In the genomic region with DNA sequence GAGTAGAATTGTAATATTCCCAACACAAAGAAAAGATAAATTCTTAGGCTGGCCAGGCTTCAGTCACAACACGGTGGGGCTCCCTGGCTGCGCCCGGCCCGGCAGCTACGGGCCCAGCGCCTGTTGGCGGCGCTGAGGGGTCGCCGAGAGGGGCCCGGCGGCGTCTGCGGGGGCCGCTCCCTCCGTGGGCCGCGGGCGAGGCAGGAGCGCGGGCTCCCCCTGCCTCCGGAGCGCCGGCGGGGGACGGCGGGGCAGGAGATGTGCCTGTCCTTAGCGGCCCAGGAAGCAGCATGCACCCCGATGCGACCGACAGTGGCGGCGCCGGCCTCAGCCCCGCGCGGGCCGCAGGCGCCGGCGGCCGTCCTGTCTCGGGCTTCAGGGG, we compare ENCODE assay signal across 2 cellular contexts.
TF ChIP-seq lines count a peak whose summit lies in the region.

No MANE protein-coding gene starts in this region.

TF ChIP-seq in H1, 55 proteins besides CTCF, POLR2A, EP300 and RAD21 (continued from another document):
- TF ChIP-seq, protein P1, sequence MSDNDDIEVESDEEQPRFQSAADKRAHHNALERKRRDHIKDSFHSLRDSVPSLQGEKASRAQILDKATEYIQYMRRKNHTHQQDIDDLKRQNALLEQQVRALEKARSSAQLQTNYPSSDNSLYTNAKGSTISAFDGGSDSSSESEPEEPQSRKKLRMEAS (IDR thresholded peaks at IDR 0.05): 0 out of 2 replicates have a peak, but pooled peaks have one; percentile 4
- peak; percentile 31; the same call in 1 of the 2 replicates for TF ChIP-seq TAF1 (IDR thresholded peaks at IDR 0.05; ENCODE audit: low read depth, low read length)
- TF ChIP-seq RBBP5 (IDR thresholded peaks at IDR 0.05; ENCODE audit: borderline replicate concordance, low read depth, low read length): peak; percentile 56; the same call in 1 of the 2 replicates

TF ChIP-seq in HepG2, 621 proteins besides CTCF, POLR2A, EP300 and RAD21 (continued from another document):
- TF ChIP-seq, protein P2, sequence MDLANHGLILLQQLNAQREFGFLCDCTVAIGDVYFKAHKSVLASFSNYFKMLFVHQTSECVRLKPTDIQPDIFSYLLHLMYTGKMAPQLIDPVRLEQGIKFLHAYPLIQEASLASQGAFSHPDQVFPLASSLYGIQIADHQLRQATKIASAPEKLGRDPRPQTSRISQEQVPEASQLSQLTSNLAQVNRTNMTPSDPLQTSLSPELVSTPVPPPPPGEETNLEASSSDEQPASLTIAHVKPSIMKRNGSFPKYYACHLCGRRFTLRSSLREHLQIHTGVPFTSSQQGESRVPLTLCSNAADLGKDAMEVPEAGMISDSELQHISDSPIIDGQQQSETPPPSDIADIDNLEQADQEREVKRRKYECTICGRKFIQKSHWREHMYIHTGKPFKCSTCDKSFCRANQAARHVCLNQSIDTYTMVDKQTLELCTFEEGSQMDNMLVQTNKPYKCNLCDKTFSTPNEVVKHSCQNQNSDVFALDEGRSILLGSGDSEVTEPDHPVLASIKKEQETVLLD (CRISPR knock-in tag; IDR thresholded peaks at IDR 0.05; ENCODE audit: low read depth): 0 out of 2 replicates have a peak, but pooled peaks have one; percentile 26
- TF ChIP-seq ZNF777 (CRISPR knock-in tag; IDR thresholded peaks at IDR 0.05): peak; percentile 79
- TF ChIP-seq ZNF446 (CRISPR knock-in tag; IDR thresholded peaks at IDR 0.05): 0 out of 2 replicates have a peak, but pooled peaks have one; percentile 7
- TF ChIP-seq, protein P3, sequence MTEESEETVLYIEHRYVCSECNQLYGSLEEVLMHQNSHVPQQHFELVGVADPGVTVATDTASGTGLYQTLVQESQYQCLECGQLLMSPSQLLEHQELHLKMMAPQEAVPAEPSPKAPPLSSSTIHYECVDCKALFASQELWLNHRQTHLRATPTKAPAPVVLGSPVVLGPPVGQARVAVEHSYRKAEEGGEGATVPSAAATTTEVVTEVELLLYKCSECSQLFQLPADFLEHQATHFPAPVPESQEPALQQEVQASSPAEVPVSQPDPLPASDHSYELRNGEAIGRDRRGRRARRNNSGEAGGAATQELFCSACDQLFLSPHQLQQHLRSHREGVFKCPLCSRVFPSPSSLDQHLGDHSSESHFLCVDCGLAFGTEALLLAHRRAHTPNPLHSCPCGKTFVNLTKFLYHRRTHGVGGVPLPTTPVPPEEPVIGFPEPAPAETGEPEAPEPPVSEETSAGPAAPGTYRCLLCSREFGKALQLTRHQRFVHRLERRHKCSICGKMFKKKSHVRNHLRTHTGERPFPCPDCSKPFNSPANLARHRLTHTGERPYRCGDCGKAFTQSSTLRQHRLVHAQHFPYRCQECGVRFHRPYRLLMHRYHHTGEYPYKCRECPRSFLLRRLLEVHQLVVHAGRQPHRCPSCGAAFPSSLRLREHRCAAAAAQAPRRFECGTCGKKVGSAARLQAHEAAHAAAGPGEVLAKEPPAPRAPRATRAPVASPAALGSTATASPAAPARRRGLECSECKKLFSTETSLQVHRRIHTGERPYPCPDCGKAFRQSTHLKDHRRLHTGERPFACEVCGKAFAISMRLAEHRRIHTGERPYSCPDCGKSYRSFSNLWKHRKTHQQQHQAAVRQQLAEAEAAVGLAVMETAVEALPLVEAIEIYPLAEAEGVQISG (CRISPR knock-in tag; IDR thresholded peaks at IDR 0.05): peak; percentile 0; the same call in 1 of the 2 replicates
- peak; percentile 27 for TF ChIP-seq STAG1 (CRISPR knock-in tag; IDR thresholded peaks at IDR 0.05)
- TF ChIP-seq HNRNPLL (IDR thresholded peaks at IDR 0.05; ENCODE audit: low read depth, low read length, poor library complexity, severe bottlenecking): peak; percentile 57
- TF ChIP-seq, protein P4, sequence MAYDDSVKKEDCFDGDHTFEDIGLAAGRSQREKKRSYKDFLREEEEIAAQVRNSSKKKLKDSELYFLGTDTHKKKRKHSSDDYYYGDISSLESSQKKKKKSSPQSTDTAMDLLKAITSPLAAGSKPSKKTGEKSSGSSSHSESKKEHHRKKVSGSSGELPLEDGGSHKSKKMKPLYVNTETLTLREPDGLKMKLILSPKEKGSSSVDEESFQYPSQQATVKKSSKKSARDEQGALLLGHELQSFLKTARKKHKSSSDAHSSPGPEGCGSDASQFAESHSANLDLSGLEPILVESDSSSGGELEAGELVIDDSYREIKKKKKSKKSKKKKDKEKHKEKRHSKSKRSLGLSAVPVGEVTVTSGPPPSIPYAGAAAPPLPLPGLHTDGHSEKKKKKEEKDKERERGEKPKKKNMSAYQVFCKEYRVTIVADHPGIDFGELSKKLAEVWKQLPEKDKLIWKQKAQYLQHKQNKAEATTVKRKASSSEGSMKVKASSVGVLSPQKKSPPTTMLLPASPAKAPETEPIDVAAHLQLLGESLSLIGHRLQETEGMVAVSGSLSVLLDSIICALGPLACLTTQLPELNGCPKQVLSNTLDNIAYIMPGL (CRISPR knock-in tag; IDR thresholded peaks at IDR 0.05; ENCODE audit: borderline replicate concordance in 1 of 2, low read depth in 1 of 2): peak in 1 of 2 experiments; percentile 6; a peak in 1 of 4 replicates
- peak; percentile 72 for TF ChIP-seq ZFY (CRISPR knock-in tag; IDR thresholded peaks at IDR 0.05)
- 0 out of 2 replicates have a peak, but pooled peaks have one; percentile 18 for TF ChIP-seq RFXAP (CRISPR knock-in tag; IDR thresholded peaks at IDR 0.05; ENCODE audit: borderline replicate concordance)
